9 cellular contexts compared by ENCODE assay signal in genomic region chr1:207454046-207454964, GRCh38. TPM values are rescaled to one million over a fixed set of nuclear protein-coding genes. Genes with fewer than 3 reads are reported as not detected.
A peak's percentile ranks its signal among the peaks of the same experiment; 100 is the strongest.
DNase-seq lines count a peak whose midpoint lies in the region; ATAC-seq and TF ChIP-seq lines count a peak whose summit lies in the region.
"Had no signal": no experiment of that assay in that cellular context is flagged by ENCODE, and none has a peak within 500 bp of the region (broad histone marks: within the 10 kb centered on the region; RNA-seq: fewer than 3 reads in every experiment).

CR2 (plus strand) TSS chr1:207454328; CDS start chr1:207454419, 91 bp downstream.

- peak within 1 kb of the TSS; percentile 19 for H3K4me3 Mint-ChIP-seq in central memory CD8-positive, alpha-beta T cell

- DNase-seq in COLO668 (lab: John Stamatoyannopoulos, UW; ENCODE audit: unreplicated experiment) (peak; percentile 88), T-helper 22 cell (ENCODE audit: low read depth) (peak; percentile 5), lower leg skin (ENCODE audit: low spot score in 2 of 2) (no peak), foreskin melanocyte (no peak)
- no peak for DNase-seq in central memory CD8-positive, alpha-beta T cell (ENCODE audit: low spot score in 2 of 2)
- DNase-seq in stimulated activated CD4-positive, alpha-beta T cell treated with anti-CD3 and anti-CD28 coated beads, TNF-alpha, amount 100 ng/mL, for 48 hours (ENCODE audit: low read depth in 3 of 3), result peak; percentile 29 to 39 (median 36)

- peaks cover 28% of the 10 kb centered on the region for H3K27me3 Mint-ChIP-seq in central memory CD8-positive, alpha-beta T cell

- TF ChIP-seq POLR2A in lower leg skin (IDR thresholded peaks at IDR 0.05), result no peak

- TF ChIP-seq CTCF in lower leg skin (IDR thresholded peaks at IDR 0.05), result no peak

- H3K27ac Mint-ChIP-seq in central memory CD8-positive, alpha-beta T cell (ENCODE audit: low read depth), result no peak within 1 kb of the TSS

- ATAC-seq in GM19395 (IDR thresholded peaks at IDR 0.05; ENCODE audit: unreplicated experiment), result peak; percentile 74
- ATAC-seq in HG03520 (IDR thresholded peaks at IDR 0.05; ENCODE audit: unreplicated experiment), result peak; percentile 76
- ATAC-seq in central memory CD8-positive, alpha-beta T cell (replicated peaks; ENCODE audit: extremely low read depth, poor library complexity, severe bottlenecking), result peak; percentile 60

- H3K4me3 ChIP-seq in lower leg skin (ENCODE audit: low read depth, poor library complexity, severe bottlenecking), result peak within 1 kb of the TSS; percentile 9

- H3K4me1 Mint-ChIP-seq in central memory CD8-positive, alpha-beta T cell, result no peaks in the 10 kb centered on the region

- no peaks in the 10 kb centered on the region for H3K36me3 Mint-ChIP-seq in central memory CD8-positive, alpha-beta T cell (ENCODE audit: insufficient read depth)

- no peaks in the 10 kb centered on the region for H3K9me3 Mint-ChIP-seq in central memory CD8-positive, alpha-beta T cell

- WGBS in lower leg skin, 2 donors, result 2% methylated on average over 25 to 48 of the region's 75 CpGs

- intact Hi-C loops in lower leg skin (cut with DNase I; ENCODE audit: low total_unique reads), result no loop called here

RNA-seq across cellular contexts. Expression of gene CR2, which starts in this region (rescaled TPM):
- total RNA-seq in lower leg skin, result under 1 TPM in 2 of 4 donors, not detected in 2; 0.06 to 0.07 TPM
- total RNA-seq: LHCN-M2 had no signal

Comparison
In these comparisons a context has a peak if more than half of its experiments do, and no peak if none do; other contexts are left out.
1. DNase-seq: peak in COLO668 (single experiment), T-helper 22 cell (single experiment) and stimulated activated CD4-positive, alpha-beta T cell treated with anti-CD3 and anti-CD28 coated beads, TNF-alpha, amount 100 ng/mL, for 48 hours (3 of 3); none in central memory CD8-positive, alpha-beta T cell (0 of 2), lower leg skin (0 of 2) and foreskin melanocyte (single experiment).
2. Peak in every context shown above with its lines, with median percentiles within 50 percentile points of each other: ATAC-seq.